Comparison of ENCODE assay signal across 1 cellular context in the genomic region with DNA sequence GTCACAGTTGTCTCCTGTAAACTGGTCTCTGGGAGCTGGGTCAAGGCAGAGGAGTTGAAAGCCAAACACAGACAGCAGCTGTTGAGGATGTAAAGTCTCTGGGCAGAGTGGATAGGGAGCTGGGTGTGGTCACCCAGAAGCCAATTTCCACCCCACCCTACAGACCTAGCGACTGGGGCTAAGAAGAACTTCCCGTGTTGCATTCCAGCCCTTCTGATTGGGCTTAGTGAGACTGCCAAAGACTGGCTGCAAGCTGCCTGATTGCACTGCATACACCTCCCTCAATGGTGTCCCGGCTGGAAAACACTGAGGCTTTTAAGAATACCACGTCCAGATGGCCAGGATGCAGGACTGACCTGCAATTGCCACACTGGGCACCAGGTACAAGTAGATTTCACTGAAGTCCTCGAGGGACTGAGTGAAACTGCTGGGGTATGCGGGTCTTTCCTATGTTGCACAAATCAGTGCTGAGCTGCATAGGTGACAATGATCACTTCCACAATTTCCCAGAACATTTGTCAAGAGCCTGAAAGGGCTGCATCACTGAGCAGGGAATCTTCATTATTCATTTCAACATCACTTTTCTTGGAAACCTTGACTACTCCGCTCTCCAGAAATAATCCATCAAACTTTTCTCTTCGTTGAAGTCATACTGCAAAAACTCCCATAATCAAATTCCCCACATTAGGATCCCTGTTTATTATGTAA.
TF ChIP-seq lines count a peak whose summit lies in the region.

No MANE protein-coding gene starts in this region.

TF ChIP-seq in SK-N-SH, 30 proteins besides CTCF, POLR2A, EP300 and RAD21 (continued from another document):
- TF ChIP-seq, protein P1, sequence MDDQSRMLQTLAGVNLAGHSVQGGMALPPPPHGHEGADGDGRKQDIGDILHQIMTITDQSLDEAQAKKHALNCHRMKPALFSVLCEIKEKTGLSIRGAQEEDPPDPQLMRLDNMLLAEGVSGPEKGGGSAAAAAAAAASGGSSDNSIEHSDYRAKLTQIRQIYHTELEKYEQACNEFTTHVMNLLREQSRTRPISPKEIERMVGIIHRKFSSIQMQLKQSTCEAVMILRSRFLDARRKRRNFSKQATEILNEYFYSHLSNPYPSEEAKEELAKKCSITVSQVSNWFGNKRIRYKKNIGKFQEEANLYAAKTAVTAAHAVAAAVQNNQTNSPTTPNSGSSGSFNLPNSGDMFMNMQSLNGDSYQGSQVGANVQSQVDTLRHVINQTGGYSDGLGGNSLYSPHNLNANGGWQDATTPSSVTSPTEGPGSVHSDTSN (IDR thresholded peaks at IDR 0.05), result no peak
- no peak for TF ChIP-seq RXRA (IDR thresholded peaks at IDR 0.05; ENCODE audit: borderline replicate concordance, low read depth)
- no peak for TF ChIP-seq CHD2 (IDR thresholded peaks at IDR 0.05; ENCODE audit: low read length, partially characterized antibody)
- no peak for TF ChIP-seq RFX5 (IDR thresholded peaks at IDR 0.05; ENCODE audit: low read length)
- TF ChIP-seq NFIC (IDR thresholded peaks at IDR 0.05; ENCODE audit: borderline replicate concordance), result no peak
- TF ChIP-seq MEF2A (IDR thresholded peaks at IDR 0.05; ENCODE audit: borderline replicate concordance, low read depth), result no peak
- TF ChIP-seq TAF1 (IDR thresholded peaks at IDR 0.05; ENCODE audit: borderline replicate concordance, low read depth, low read length), result no peak
- TF ChIP-seq, protein P2, sequence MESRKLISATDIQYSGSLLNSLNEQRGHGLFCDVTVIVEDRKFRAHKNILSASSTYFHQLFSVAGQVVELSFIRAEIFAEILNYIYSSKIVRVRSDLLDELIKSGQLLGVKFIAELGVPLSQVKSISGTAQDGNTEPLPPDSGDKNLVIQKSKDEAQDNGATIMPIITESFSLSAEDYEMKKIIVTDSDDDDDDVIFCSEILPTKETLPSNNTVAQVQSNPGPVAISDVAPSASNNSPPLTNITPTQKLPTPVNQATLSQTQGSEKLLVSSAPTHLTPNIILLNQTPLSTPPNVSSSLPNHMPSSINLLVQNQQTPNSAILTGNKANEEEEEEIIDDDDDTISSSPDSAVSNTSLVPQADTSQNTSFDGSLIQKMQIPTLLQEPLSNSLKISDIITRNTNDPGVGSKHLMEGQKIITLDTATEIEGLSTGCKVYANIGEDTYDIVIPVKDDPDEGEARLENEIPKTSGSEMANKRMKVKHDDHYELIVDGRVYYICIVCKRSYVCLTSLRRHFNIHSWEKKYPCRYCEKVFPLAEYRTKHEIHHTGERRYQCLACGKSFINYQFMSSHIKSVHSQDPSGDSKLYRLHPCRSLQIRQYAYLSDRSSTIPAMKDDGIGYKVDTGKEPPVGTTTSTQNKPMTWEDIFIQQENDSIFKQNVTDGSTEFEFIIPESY (IDR thresholded peaks at IDR 0.05; ENCODE audit: borderline replicate concordance, low read depth), result no peak
- TF ChIP-seq EZH2phosphoT487 (IDR thresholded peaks at IDR 0.05; ENCODE audit: borderline replicate concordance, low read depth), result no peak
- no peak for TF ChIP-seq ELF1 (IDR thresholded peaks at IDR 0.05)
- TF ChIP-seq, protein P3, sequence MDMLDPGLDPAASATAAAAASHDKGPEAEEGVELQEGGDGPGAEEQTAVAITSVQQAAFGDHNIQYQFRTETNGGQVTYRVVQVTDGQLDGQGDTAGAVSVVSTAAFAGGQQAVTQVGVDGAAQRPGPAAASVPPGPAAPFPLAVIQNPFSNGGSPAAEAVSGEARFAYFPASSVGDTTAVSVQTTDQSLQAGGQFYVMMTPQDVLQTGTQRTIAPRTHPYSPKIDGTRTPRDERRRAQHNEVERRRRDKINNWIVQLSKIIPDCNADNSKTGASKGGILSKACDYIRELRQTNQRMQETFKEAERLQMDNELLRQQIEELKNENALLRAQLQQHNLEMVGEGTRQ (IDR thresholded peaks at IDR 0.05; ENCODE audit: borderline replicate concordance, low read depth, low read length), result no peak
